In the genomic region with DNA sequence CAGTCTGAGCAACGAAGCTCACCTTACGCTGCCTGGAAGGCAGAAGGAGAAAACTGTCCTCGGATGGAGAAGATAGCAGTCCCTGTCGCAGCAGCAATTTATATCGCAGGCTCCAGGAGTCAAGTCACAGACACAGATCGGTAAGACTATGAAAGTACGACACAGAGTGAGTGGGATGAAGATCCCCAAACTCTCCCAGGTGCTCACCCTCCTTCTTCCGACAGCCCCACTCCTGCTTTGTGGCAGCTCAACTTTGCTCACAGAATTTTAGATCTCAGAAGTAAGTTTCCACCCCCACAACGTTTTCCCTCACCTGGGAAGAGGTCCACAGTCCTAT, we compare ENCODE assay signal across 8 cellular contexts. TPM values are rescaled to one million over a fixed set of nuclear protein-coding genes. Genes with fewer than 3 reads are reported as not detected.
DNase-seq lines count a peak whose midpoint lies in the region; ATAC-seq and TF ChIP-seq lines count a peak whose summit lies in the region.

No MANE protein-coding gene starts in this region.

- H3K4me3 Mint-ChIP-seq in activated T-cell treated with anti-CD3 and anti-CD28 coated beads, Interleukin-2, amount 50 U/mL, for 4 hours, result peak overlapping the region; percentile 98

- H3K4me1 Mint-ChIP-seq in activated T-cell treated with anti-CD3 and anti-CD28 coated beads, Interleukin-2, amount 50 U/mL, for 4 hours (ENCODE audit: low read depth), result peaks cover 42% of the 10 kb centered on the region

- H3K27me3 ChIP-seq in right atrium auricular region, result no peaks in the 10 kb centered on the region

- peak overlapping the region; percentile 82 to 83 for H3K27ac ChIP-seq in right atrium auricular region

- peaks cover 0 to 21% of the 10 kb centered on the region in 2 donors for H3K4me1 ChIP-seq in right atrium auricular region

- DNase-seq in activated T-cell treated with anti-CD3 and anti-CD28 coated beads, Interleukin-2, amount 50 U/mL, for 4 hours, result no peak
- DNase-seq in activated T-cell treated with anti-CD3 and anti-CD28 coated beads for 4 hours (no peak), right atrium auricular region (ENCODE audit: low spot score) (no peak), skeletal muscle cell (ENCODE audit: low read depth) (no peak), NCI-H748 (lab: John Stamatoyannopoulos, UW; ENCODE audit: unreplicated experiment) (no peak)

- peaks cover 3% of the 10 kb centered on the region for H3K27me3 Mint-ChIP-seq in activated T-cell treated with anti-CD3 and anti-CD28 coated beads, Interleukin-2, amount 50 U/mL, for 4 hours (ENCODE audit: low read depth)

- H3K36me3 Mint-ChIP-seq in activated T-cell treated with anti-CD3 and anti-CD28 coated beads, Interleukin-2, amount 50 U/mL, for 4 hours (ENCODE audit: insufficient read depth), result peaks cover 15% of the 10 kb centered on the region

- H3K36me3 ChIP-seq in right atrium auricular region, result no peaks in the 10 kb centered on the region

- H3K9me3 Mint-ChIP-seq in activated T-cell treated with anti-CD3 and anti-CD28 coated beads, Interleukin-2, amount 50 U/mL, for 4 hours, result no peaks in the 10 kb centered on the region

- H3K4me3 ChIP-seq in WI38 (ENCODE audit: low read depth, low read length), result peak overlapping the region; percentile 84
- peak overlapping the region; percentile 66 to 76 for H3K4me3 ChIP-seq in right atrium auricular region
- H3K4me3 ChIP-seq in skeletal muscle cell (ENCODE audit: low read depth, low read length), result peak overlapping the region; percentile 96

- no peak for TF ChIP-seq CTCF in WI38 (IDR thresholded peaks at IDR 0.05; ENCODE audit: low read depth, low read length)
- no peak for TF ChIP-seq CTCF in right atrium auricular region (IDR thresholded peaks at IDR 0.05)

- no peaks in the 10 kb centered on the region for H3K9me3 ChIP-seq in right atrium auricular region

- peak; percentile 4 to 5 for ATAC-seq in activated T-cell treated with anti-CD3 and anti-CD28 coated beads, Interleukin-2, amount 50 U/mL, for 4 hours
- ATAC-seq in HG02981 (IDR thresholded peaks at IDR 0.05; ENCODE audit: unreplicated experiment) (no peak), HG02623 (IDR thresholded peaks at IDR 0.05; ENCODE audit: unreplicated experiment) (no peak)

RNA-seq across cellular contexts. Expression of gene TCTN3, which starts 0.4 kb away (rescaled TPM):
- total RNA-seq in activated T-cell treated with anti-CD3 and anti-CD28 coated beads, Interleukin-2, amount 50 U/mL, for 4 hours, result 10 to 100 TPM; 28.3 to 35.7 (median 29.3) TPM
- 10 to 100 TPM; 14.1 to 15.6 TPM for total RNA-seq in right atrium auricular region

RNA-seq across cellular contexts. Expression of gene ALDH18A1, which starts 36.8 kb away (rescaled TPM):
- 100 to 1,000 TPM in 1 of 3 donors, 10 to 100 TPM in 2; 90.8 to 106 (median 95.5) TPM for total RNA-seq in activated T-cell treated with anti-CD3 and anti-CD28 coated beads, Interleukin-2, amount 50 U/mL, for 4 hours
- total RNA-seq in right atrium auricular region, result 10 to 100 TPM; 13.7 to 17.6 TPM

Comparison
In these comparisons a context has a peak if more than half of its experiments do, and no peak if none do; other contexts are left out.
1. ATAC-seq: peak in activated T-cell treated with anti-CD3 and anti-CD28 coated beads, Interleukin-2, amount 50 U/mL, for 4 hours (2 of 2); none in HG02981 (single experiment) and HG02623 (single experiment).
2. RNA of gene ALDH18A1, which starts 36.8 kb away (total RNA-seq): 90.8 to 106 TPM in activated T-cell treated with anti-CD3 and anti-CD28 coated beads, Interleukin-2, amount 50 U/mL, for 4 hours; 13.7 to 17.6 TPM in right atrium auricular region; every median in the first group is over 4 times any median in the second.
3. Peak in every context shown above with its lines, with median percentiles within 50 percentile points of each other: H3K4me3 ChIP-seq.